ENCODE assay signal across 1 cellular context in genomic region chr6:111663692-111664564, GRCh38.
TF ChIP-seq lines count a peak whose summit lies in the region.

No MANE protein-coding gene starts in this region.

TF ChIP-seq in GM23338, 12 proteins besides CTCF, POLR2A, EP300 and RAD21 (continued from another document):
- TF ChIP-seq REST (IDR thresholded peaks at IDR 0.05; ENCODE audit: unreplicated experiment) (no peak), ZNF331 (CRISPR knock-in tag; IDR thresholded peaks at IDR 0.05; ENCODE audit: low read depth) (no peak)
TF ChIP-seq in GM23338: peak in this region for 3.
